ENCODE assay signal across 8 cellular contexts in the genomic region with DNA sequence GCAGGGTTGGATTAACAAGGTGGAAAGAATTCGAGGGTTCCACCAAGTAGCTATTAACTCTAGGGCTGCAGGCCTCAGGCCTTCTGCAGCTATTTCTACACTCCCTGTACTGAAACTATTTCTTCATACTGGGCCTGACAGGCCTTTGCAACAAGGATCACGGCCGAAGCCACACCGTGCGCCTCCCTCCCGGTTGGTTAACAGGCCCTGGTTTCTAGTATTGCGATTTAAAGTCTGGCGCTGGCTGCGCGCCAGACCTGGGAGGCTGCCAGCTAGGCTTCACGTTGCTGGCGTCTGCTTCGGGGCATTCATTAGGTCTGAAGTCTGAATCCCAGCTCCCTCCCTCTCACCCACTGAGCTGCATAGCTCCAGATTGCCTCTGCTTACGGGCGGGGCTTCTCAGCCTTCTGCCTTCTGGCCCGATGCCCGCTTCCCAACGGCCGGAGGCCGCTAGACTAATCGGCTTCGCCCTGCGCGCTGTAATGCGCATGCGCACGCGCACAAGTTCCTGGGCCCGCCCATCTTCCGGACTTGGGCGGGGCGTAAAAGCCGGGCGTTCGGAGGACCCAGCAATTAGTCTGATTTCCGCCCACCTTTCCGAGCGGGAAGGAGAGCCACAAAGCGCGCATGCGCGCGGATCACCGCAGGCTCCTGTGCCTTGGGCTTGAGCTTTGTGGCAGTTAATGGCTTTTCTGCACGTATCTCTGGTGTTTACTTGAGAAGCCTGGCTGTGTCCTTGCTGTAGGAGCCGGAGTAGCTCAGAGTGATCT. TPM values are rescaled to one million over a fixed set of nuclear protein-coding genes. Genes with fewer than 3 reads are reported as not detected.
DNase-seq lines count a peak whose midpoint lies in the region; ATAC-seq and TF ChIP-seq lines count a peak whose summit lies in the region.

No MANE protein-coding gene starts in this region.

- H2AFZ ChIP-seq in PC-9: peak overlapping the region; percentile 59

- peak overlapping the region; percentile 79 for H3K4me3 ChIP-seq in PC-9
- peak overlapping the region; percentile 76 to 86 for H3K4me3 ChIP-seq in esophagus (ENCODE audit: low read depth in 1 of 2, low read length in 2 of 2)
- peak overlapping the region; percentile 86 for H3K4me3 ChIP-seq in mucosa of stomach (ENCODE audit: low read length)

- ATAC-seq in GM21717 (IDR thresholded peaks at IDR 0.05; ENCODE audit: unreplicated experiment): peak; percentile 47
- ATAC-seq in activated T-cell treated with anti-CD3 and anti-CD28 coated beads, Interleukin-2, amount 50 U/mL, for 4 hours: peak; percentile 66 to 67

- H3K79me2 ChIP-seq in PC-9 (ENCODE audit: low read depth): peaks cover 79% of the 10 kb centered on the region

- intact Hi-C loops in PC-9 (cut with micrococcal nuclease; ENCODE audit: unreplicated experiment): loop anchor here (1.0 to 10.0 kb wide), 3 partner anchors 83 to 154 kb away; a partner anchor contains a TSS

- H3K36me3 ChIP-seq in PC-9 (ENCODE audit: low read depth) (peaks cover 41% of the 10 kb centered on the region), esophagus (ENCODE audit: control insufficient read depth in 2 of 2, insufficient read depth in 2 of 2, low read length in 1 of 2) (peaks cover 3 to 7% of the 10 kb centered on the region in 2 donors), mucosa of stomach (ENCODE audit: control insufficient read depth, insufficient read depth, low read length) (peaks cover 19% of the 10 kb centered on the region)

- in situ Hi-C loops in KBM-7 (cut with MboI; ENCODE audit: low pct_unique_long_range_greater_than_20kb, low sequenced_read_pairs): no loop called here

- TF ChIP-seq CTCF in PC-9 (conservative IDR thresholded peaks at IDR 0.05): no peak

- H3K27me3 ChIP-seq in PC-9 (ENCODE audit: insufficient read depth, low read depth) (no peaks in the 10 kb centered on the region), esophagus (ENCODE audit: control insufficient read depth in 1 of 2, insufficient read depth in 2 of 2, low read length in 2 of 2) (no peaks in the 10 kb centered on the region), mucosa of stomach (ENCODE audit: control insufficient read depth, insufficient read depth, low read length) (no peaks in the 10 kb centered on the region)

- WGBS in esophagus, 2 donors: 0 to 1% methylated on average over 46 of the region's 46 CpGs

- no peaks in the 10 kb centered on the region for H3K27me3 Mint-ChIP-seq in activated T-cell treated with anti-CD3 and anti-CD28 coated beads, Interleukin-2, amount 50 U/mL, for 4 hours (ENCODE audit: low read depth)

- H3K4me1 Mint-ChIP-seq in activated T-cell treated with anti-CD3 and anti-CD28 coated beads, Interleukin-2, amount 50 U/mL, for 4 hours (ENCODE audit: low read depth): peaks cover 42% of the 10 kb centered on the region

- H3K9ac ChIP-seq in mucosa of stomach (ENCODE audit: low read length): peak overlapping the region; percentile 89

- peak overlapping the region; percentile 99 for H3K4me3 Mint-ChIP-seq in activated T-cell treated with anti-CD3 and anti-CD28 coated beads, Interleukin-2, amount 50 U/mL, for 4 hours

- H3K9me3 Mint-ChIP-seq in activated T-cell treated with anti-CD3 and anti-CD28 coated beads, Interleukin-2, amount 50 U/mL, for 4 hours: no peaks in the 10 kb centered on the region

- POLR2A ChIA-PET in PC-9 (lab: Charles Lee; ENCODE audit: unreplicated experiment): interaction anchor here (0.5 to 2.1 kb wide), 10 partner anchors 12 to 583 kb away, joined by 3 to 35 read pairs (median 6); a partner anchor contains a TSS

- peaks cover 43% of the 10 kb centered on the region for H4K20me1 ChIP-seq in PC-9 (ENCODE audit: insufficient read depth)

- H3K4me2 ChIP-seq in PC-9: peak overlapping the region; percentile 95

- BruUV-seq in PC-9 (replicated peaks; lab: Mats Ljungman, UMichigan): no TSS peak

- CTCF ChIA-PET in PC-9 (lab: Charles Lee): interaction anchor here (0.6 to 1.7 kb wide), 3 partner anchors 12 to 130 kb away, joined by 3 to 11 read pairs (median 7); no protein-coding TSS in a partner anchor

- H3K27ac ChIP-seq in PC-9: peak overlapping the region; percentile 84
- peak overlapping the region; percentile 97 to 99 for H3K27ac ChIP-seq in esophagus (ENCODE audit: low read depth in 2 of 2, low read length in 1 of 2)

- H3K9me2 ChIP-seq in PC-9 (ENCODE audit: insufficient read depth): no peaks in the 10 kb centered on the region

- DNase-seq in DMS153 treated with DMSO at 0.1 percent for 48 hours (lab: John Stamatoyannopoulos, UW; ENCODE audit: unreplicated experiment) (peak; percentile 99), KBM-7 (peak; percentile 98), PC-9 (peak; percentile 99 to 100)
- DNase-seq in activated T-cell treated with anti-CD3 and anti-CD28 coated beads, Interleukin-2, amount 50 U/mL, for 4 hours: peak; percentile 92
- peak; percentile 96 for DNase-seq in stimulated activated CD8-positive, alpha-beta memory T cell treated with anti-CD3 and anti-CD28 coated beads, Interleukin-4, amount 100 ng/mL, for 48 hours

- no peaks in the 10 kb centered on the region for H3K9me3 ChIP-seq in PC-9 (ENCODE audit: insufficient read depth, low read depth)
- no peaks in the 10 kb centered on the region for H3K9me3 ChIP-seq in esophagus (ENCODE audit: control insufficient read depth in 2 of 2, insufficient read depth in 1 of 2, low read depth in 1 of 2, low read length in 1 of 2)
- H3K9me3 ChIP-seq in mucosa of stomach (ENCODE audit: control insufficient read depth, low read length): no peaks in the 10 kb centered on the region

- H3K36me3 Mint-ChIP-seq in activated T-cell treated with anti-CD3 and anti-CD28 coated beads, Interleukin-2, amount 50 U/mL, for 4 hours (ENCODE audit: insufficient read depth): peaks cover 45% of the 10 kb centered on the region

- H3K4me1 ChIP-seq in PC-9 (replicated peaks; ENCODE audit: insufficient read depth) (peaks cover 33% of the 10 kb centered on the region), esophagus (ENCODE audit: control insufficient read depth in 2 of 2, insufficient read depth in 2 of 2, low read length in 1 of 2) (peaks cover 0 to 2% of the 10 kb centered on the region in 2 donors), mucosa of stomach (ENCODE audit: control insufficient read depth, insufficient read depth, low read length) (peaks cover 24% of the 10 kb centered on the region)

- H3F3A ChIP-seq in PC-9 (ENCODE audit: insufficient read depth, low read depth): peaks cover 74% of the 10 kb centered on the region

RNA-seq across cellular contexts. Expression of a gene that starts 1.6 kb away (rescaled TPM):
- total RNA-seq in PC-9 (2021): 716 and 962 TPM in 2 replicates
- total RNA-seq in activated T-cell treated with anti-CD3 and anti-CD28 coated beads, Interleukin-2, amount 50 U/mL, for 4 hours: 1,000 to 10,000 TPM; 1,291 to 1,542 (median 1,369) TPM
- polyA plus RNA-seq in esophagus: 100 to 1,000 TPM; 269 to 530 TPM

RNA-seq across cellular contexts. Expression of a gene that starts 16.2 kb away (rescaled TPM):
- not detected in 2 replicates for total RNA-seq in PC-9 (2021)
- total RNA-seq in activated T-cell treated with anti-CD3 and anti-CD28 coated beads, Interleukin-2, amount 50 U/mL, for 4 hours: 1 to 10 TPM in 1 of 3 donors, not detected in 2; 1.8 TPM
- under 1 TPM; 0.24 to 0.29 TPM for polyA plus RNA-seq in esophagus

RNA-seq across cellular contexts. Expression of a gene that starts 59.7 kb away (rescaled TPM):
- not detected in 2 replicates for total RNA-seq in PC-9 (2021)
- total RNA-seq in activated T-cell treated with anti-CD3 and anti-CD28 coated beads, Interleukin-2, amount 50 U/mL, for 4 hours: not detected
- polyA plus RNA-seq in esophagus: not detected

Comparison
In these comparisons a context has a peak if more than half of its experiments do, and no peak if none do; other contexts are left out.
1. Peak in every context shown above with its lines: DNase-seq, ATAC-seq, H3K4me3 ChIP-seq and H3K27ac ChIP-seq.